Comparison of ENCODE assay signal across 8 cellular contexts in the genomic region with DNA sequence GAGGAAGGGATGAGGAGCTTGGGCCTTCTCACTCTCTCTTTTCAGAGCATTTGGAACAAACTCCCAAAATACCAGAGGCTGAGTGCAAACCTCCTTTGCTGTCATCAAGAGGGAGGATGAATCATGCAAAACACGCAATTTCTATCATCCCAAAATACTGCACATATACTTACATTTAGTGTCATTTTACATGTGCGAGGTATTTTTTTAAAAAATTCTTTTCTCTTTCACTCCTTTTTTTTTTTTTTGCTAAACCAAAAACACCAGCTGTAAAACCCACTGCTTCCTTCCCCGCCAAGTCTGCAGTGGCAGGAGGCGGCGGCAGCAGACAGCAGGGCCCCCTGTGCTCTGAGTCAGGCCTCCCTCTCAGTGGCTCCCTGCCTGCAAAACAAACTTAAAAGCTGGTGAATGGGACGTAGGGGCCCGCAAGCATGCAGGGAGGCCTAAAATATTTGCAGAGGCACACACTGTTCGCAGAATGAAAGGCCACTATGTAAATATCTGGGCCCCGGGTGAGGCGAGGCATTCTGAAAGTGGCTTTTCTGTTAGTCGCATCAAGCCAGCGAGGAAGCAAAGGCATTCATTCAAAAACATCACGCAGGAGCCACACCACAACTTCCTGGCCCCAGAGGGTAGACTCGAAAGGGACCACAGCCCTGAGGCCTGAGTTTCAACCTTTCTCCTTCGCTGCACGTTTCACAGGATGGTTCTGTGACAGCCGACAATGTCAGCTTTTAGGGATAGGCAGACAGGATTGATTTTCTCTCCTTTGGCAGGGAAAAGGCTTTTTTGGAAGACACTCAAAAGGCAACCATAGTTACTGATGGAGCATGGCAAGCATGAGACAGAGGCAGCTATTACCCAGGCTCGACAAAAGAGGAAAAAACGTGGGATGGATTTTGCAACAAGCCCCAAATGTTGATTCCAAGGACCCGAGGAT.
DNase-seq lines count a peak whose midpoint lies in the region; ATAC-seq and TF ChIP-seq lines count a peak whose summit lies in the region.

No MANE protein-coding gene starts in this region.

- DNase-seq in GM03348 (ENCODE audit: low spot score) (peak; percentile 91), GM23338 (ENCODE audit: low spot score) (peak; percentile 45), MM.1S (peak; percentile 92), chondrocyte (ENCODE audit: low spot score) (no peak), mesenteric fat pad (ENCODE audit: low spot score) (peak; percentile 76), erythroblast (lab: John Stamatoyannopoulos, UW) (no peak)
- peak; percentile 91 for DNase-seq in activated CD4-positive, alpha-beta T cell treated with anti-CD3 and anti-CD28 coated beads, Interleukin-2, amount 10 ng/mL, durations not matched to agents 24 days and 14 days
- peak; percentile 37 to 40 for DNase-seq in stimulated activated CD8-positive, alpha-beta memory T cell treated with anti-CD3 and anti-CD28 coated beads, Interleukin-2, amount 100 ng/mL, for 1 hour (ENCODE audit: low read depth in 2 of 2)

- H3K79me2 ChIP-seq in GM23338 (replicated peaks; ENCODE audit: insufficient read depth) (no peaks in the 10 kb centered on the region), MM.1S (ENCODE audit: low read length) (no peaks in the 10 kb centered on the region)

- H3K27ac Mint-ChIP-seq in GM23338 = no peak overlapping the region
- H3K27ac Mint-ChIP-seq in activated CD4-positive, alpha-beta T cell treated with anti-CD3 and anti-CD28 coated beads, Interleukin-2, amount 10 ng/mL, durations not matched to agents 24 days and 14 days = peak overlapping the region; percentile 93
- H3K27ac Mint-ChIP-seq in chondrocyte (ENCODE audit: unreplicated experiment) = peak overlapping the region; percentile 96

- H3F3A ChIP-seq in GM23338 (replicated peaks; ENCODE audit: low read depth) (peaks cover 3% of the 10 kb centered on the region), MM.1S (ENCODE audit: insufficient read depth, low read length) (peaks cover 22% of the 10 kb centered on the region)

- H3K4me3 ChIP-seq in GM23338 = no peak overlapping the region
- H3K4me3 ChIP-seq in MM.1S (ENCODE audit: low read length) = peak overlapping the region; percentile 44

- H3K9me3 Mint-ChIP-seq in GM23338 = no peaks in the 10 kb centered on the region
- H3K9me3 Mint-ChIP-seq in activated CD4-positive, alpha-beta T cell treated with anti-CD3 and anti-CD28 coated beads, Interleukin-2, amount 10 ng/mL, durations not matched to agents 24 days and 14 days = no peaks in the 10 kb centered on the region
- no peaks in the 10 kb centered on the region for H3K9me3 Mint-ChIP-seq in chondrocyte (ENCODE audit: low read depth)

- intact Hi-C loops in activated CD4-positive, alpha-beta T cell treated with anti-CD3 and anti-CD28 coated beads, Interleukin-2, amount 10 ng/mL, durations not matched to agents 24 days and 14 days (cut with micrococcal nuclease) = loop anchor here (1.0 to 5.0 kb wide), 9 partner anchors 19 to 252 kb away; a partner anchor contains a TSS

- peaks cover 27% of the 10 kb centered on the region for H3K4me1 Mint-ChIP-seq in GM23338
- H3K4me1 Mint-ChIP-seq in activated CD4-positive, alpha-beta T cell treated with anti-CD3 and anti-CD28 coated beads, Interleukin-2, amount 10 ng/mL, durations not matched to agents 24 days and 14 days = peaks cover 50% of the 10 kb centered on the region
- H3K4me1 Mint-ChIP-seq in chondrocyte (ENCODE audit: low read depth) = peaks cover 41% of the 10 kb centered on the region

- H3K4me1 ChIP-seq in GM23338 (ENCODE audit: insufficient read depth) = peaks cover 14% of the 10 kb centered on the region
- H3K4me1 ChIP-seq in MM.1S (ENCODE audit: low read length) = peaks cover 28% of the 10 kb centered on the region

- H3K9me3 ChIP-seq in MM.1S (replicated peaks; ENCODE audit: insufficient read depth, low read length) = no peaks in the 10 kb centered on the region

- H3K9me2 ChIP-seq in GM23338 (ENCODE audit: insufficient read depth) (no peaks in the 10 kb centered on the region), MM.1S (replicated peaks; ENCODE audit: insufficient read depth, low read length) (no peaks in the 10 kb centered on the region)

- peaks cover 3% of the 10 kb centered on the region; the same call in 1 of the 2 replicates for H4K20me1 ChIP-seq in GM23338 (replicated peaks; ENCODE audit: insufficient read depth)
- H4K20me1 ChIP-seq in MM.1S (ENCODE audit: insufficient read depth, low read length) = no peaks in the 10 kb centered on the region

- H3K27me3 ChIP-seq in GM23338 (ENCODE audit: insufficient read depth) = no peaks in the 10 kb centered on the region
- no peaks in the 10 kb centered on the region for H3K27me3 ChIP-seq in MM.1S (replicated peaks; ENCODE audit: insufficient read depth, low read length)

- H3K4me2 ChIP-seq in GM23338 (0 out of 2 replicates have a peak overlapping the region, but pooled peaks have one; percentile 62), MM.1S (ENCODE audit: low read depth, low read length) (peak overlapping the region; percentile 89)

- peak; percentile 89 for ATAC-seq in GM23338

- H3K9ac ChIP-seq in MM.1S (ENCODE audit: low read length) = peak overlapping the region; percentile 47; the same call in 1 of the 2 replicates

- H3K36me3 Mint-ChIP-seq in GM23338 (ENCODE audit: low read depth) (no peaks in the 10 kb centered on the region), chondrocyte (ENCODE audit: low read depth) (no peaks in the 10 kb centered on the region)
- peaks cover 1% of the 10 kb centered on the region for H3K36me3 Mint-ChIP-seq in activated CD4-positive, alpha-beta T cell treated with anti-CD3 and anti-CD28 coated beads, Interleukin-2, amount 10 ng/mL, durations not matched to agents 24 days and 14 days (ENCODE audit: low read depth)

- peaks cover 19% of the 10 kb centered on the region for H3K27me3 Mint-ChIP-seq in GM23338 (ENCODE audit: insufficient read depth, low read depth, poor library complexity)
- peaks cover 30% of the 10 kb centered on the region for H3K27me3 Mint-ChIP-seq in activated CD4-positive, alpha-beta T cell treated with anti-CD3 and anti-CD28 coated beads, Interleukin-2, amount 10 ng/mL, durations not matched to agents 24 days and 14 days
- no peaks in the 10 kb centered on the region for H3K27me3 Mint-ChIP-seq in chondrocyte (ENCODE audit: low read depth)

- H3K27ac ChIP-seq in GM23338 (ENCODE audit: low read depth) (no peak overlapping the region; the same call in 1 of the 2 replicates), MM.1S (ENCODE audit: low read length) (peak overlapping the region; percentile 68; the same call in 1 of the 2 replicates)

- H3K4me3 Mint-ChIP-seq in GM23338 (peak overlapping the region; percentile 28; the same call in 1 of the 3 replicates), chondrocyte (ENCODE audit: unreplicated experiment) (peak overlapping the region; percentile 64)
- H3K4me3 Mint-ChIP-seq in activated CD4-positive, alpha-beta T cell treated with anti-CD3 and anti-CD28 coated beads, Interleukin-2, amount 10 ng/mL, durations not matched to agents 24 days and 14 days = peak overlapping the region; percentile 82

- H3K36me3 ChIP-seq in GM23338 (ENCODE audit: insufficient read depth) (no peaks in the 10 kb centered on the region), MM.1S (replicated peaks; ENCODE audit: insufficient read depth, low read length) (no peaks in the 10 kb centered on the region)

- no peak for TF ChIP-seq CTCF in GM23338 (conservative IDR thresholded peaks at IDR 0.05; ENCODE audit: low read depth in 2 of 2)
- TF ChIP-seq CTCF in MM.1S (IDR thresholded peaks at IDR 0.05; ENCODE audit: low read length) = no peak
- peak; percentile 38 for TF ChIP-seq CTCF in chondrocyte (IDR thresholded peaks at IDR 0.05)

- H2AFZ ChIP-seq in GM23338 (no peak overlapping the region), MM.1S (ENCODE audit: low read length) (no peak overlapping the region)

- TF ChIP-seq POLR2A in erythroblast (IDR thresholded peaks at IDR 0.05; ENCODE audit: low read length) = no peak

TF ChIP-seq in GM23338, 12 proteins besides CTCF, POLR2A, EP300 and RAD21 (continues in another document):
- TF ChIP-seq, protein P1, sequence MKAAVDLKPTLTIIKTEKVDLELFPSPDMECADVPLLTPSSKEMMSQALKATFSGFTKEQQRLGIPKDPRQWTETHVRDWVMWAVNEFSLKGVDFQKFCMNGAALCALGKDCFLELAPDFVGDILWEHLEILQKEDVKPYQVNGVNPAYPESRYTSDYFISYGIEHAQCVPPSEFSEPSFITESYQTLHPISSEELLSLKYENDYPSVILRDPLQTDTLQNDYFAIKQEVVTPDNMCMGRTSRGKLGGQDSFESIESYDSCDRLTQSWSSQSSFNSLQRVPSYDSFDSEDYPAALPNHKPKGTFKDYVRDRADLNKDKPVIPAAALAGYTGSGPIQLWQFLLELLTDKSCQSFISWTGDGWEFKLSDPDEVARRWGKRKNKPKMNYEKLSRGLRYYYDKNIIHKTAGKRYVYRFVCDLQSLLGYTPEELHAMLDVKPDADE (IDR thresholded peaks at IDR 0.05) = no peak

Comparison
In these comparisons a context has a peak if more than half of its experiments do, and no peak if none do; other contexts are left out.
1. DNase-seq: peak in GM03348 (single experiment), GM23338 (single experiment), MM.1S (single experiment), activated CD4-positive, alpha-beta T cell treated with anti-CD3 and anti-CD28 coated beads, Interleukin-2, amount 10 ng/mL, durations not matched to agents 24 days and 14 days (single experiment), mesenteric fat pad (single experiment) and stimulated activated CD8-positive, alpha-beta memory T cell treated with anti-CD3 and anti-CD28 coated beads, Interleukin-2, amount 100 ng/mL, for 1 hour (2 of 2); none in chondrocyte (single experiment) and erythroblast (0 of 2).
2. H3K4me3 Mint-ChIP-seq: peak in every context shown above with its lines; median percentile 82 in activated CD4-positive, alpha-beta T cell treated with anti-CD3 and anti-CD28 coated beads, Interleukin-2, amount 10 ng/mL, durations not matched to agents 24 days and 14 days; 64 in chondrocyte; 28 in GM23338.